Comparison of ENCODE assay signal across 18 cellular contexts in the genomic region with DNA sequence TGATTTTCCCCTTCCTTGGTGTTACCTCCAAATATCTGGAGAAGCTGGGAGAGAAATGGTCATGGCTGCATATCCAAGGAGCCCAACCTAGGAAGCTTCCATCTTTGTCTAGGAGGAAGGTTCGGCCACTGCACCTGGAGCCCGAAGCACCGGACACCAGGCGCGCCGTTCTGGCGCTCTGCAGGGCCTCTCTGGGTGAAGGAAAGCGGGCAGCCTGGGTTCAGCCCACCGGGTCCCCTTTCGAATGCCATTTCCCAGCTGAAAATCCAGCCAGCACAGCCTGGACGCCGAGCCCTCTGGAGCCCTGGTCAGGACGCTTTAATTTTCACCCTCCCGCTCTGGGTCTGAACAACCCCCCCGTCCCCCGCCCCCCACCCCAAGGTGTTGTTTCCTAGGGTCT. TPM values are rescaled to one million over a fixed set of nuclear protein-coding genes. Genes with fewer than 3 reads are reported as not detected.
"Had no signal": no experiment of that assay in that cellular context is flagged by ENCODE, and none has a peak within 500 bp of the region (broad histone marks: within the 10 kb centered on the region; RNA-seq: fewer than 3 reads in every experiment).

No MANE protein-coding gene starts in this region.

- ATAC-seq: left lobe of liver; naive thymus-derived CD4-positive, alpha-beta T cell; sciatic nerve had no signal

- H3K27ac ChIP-seq: prostate gland, spleen had no signal

- H3K36me3 ChIP-seq: prostate gland, spleen had no signal

- H3K36me3 Mint-ChIP-seq: activated naive CD8-positive, alpha-beta T cell treated with anti-CD3 and anti-CD28 coated beads, Interleukin-2, amount 10 ng/mL, durations not matched to agents 7 days and 5 days had no signal

- H3K4me3 ChIP-seq: prostate gland had no signal

- H3K4me1 ChIP-seq: prostate gland had no signal

- H3K27ac Mint-ChIP-seq: activated naive CD8-positive, alpha-beta T cell treated with anti-CD3 and anti-CD28 coated beads, Interleukin-2, amount 10 ng/mL, durations not matched to agents 7 days and 5 days; naive thymus-derived CD4-positive, alpha-beta T cell had no signal

- H3K9me3 ChIP-seq: prostate gland had no signal

- H3K9me3 Mint-ChIP-seq: activated naive CD8-positive, alpha-beta T cell treated with anti-CD3 and anti-CD28 coated beads, Interleukin-2, amount 10 ng/mL, durations not matched to agents 7 days and 5 days had no signal

- DNase-seq: activated CD4-positive, alpha-beta T cell treated with anti-CD3 and anti-CD28 coated beads for 1 hour; activated CD4-positive, alpha-beta T cell treated with anti-CD3 and anti-CD28 coated beads, Interleukin-2, amount 50 U/mL, for 48 hours; activated gamma-delta T cell treated with Interleukin-2 at 50 U/mL for 16 hours; activated T-cell treated with anti-CD3 and anti-CD28 coated beads, Interleukin-2, amount 50 U/mL, for 48 hours; foreskin melanocyte; mammary epithelial cell; occipital lobe; spleen; stimulated activated CD4-positive, alpha-beta T cell treated with anti-CD3 and anti-CD28 coated beads, Interleukin-1b, Interleukin-23, amount 100 ng/mL, for 48 hours; SW 1271; trophoblast cell had no signal

RNA-seq across cellular contexts. Expression of gene LINC00237, which starts 1.2 kb away (rescaled TPM):
- total RNA-seq: bronchial epithelial cell; left lobe of liver; mammary epithelial cell; mononuclear cell; naive thymus-derived CD4-positive, alpha-beta T cell; prostate gland; sciatic nerve; spleen had no signal
